Comparison of ENCODE assay signal across 8 cellular contexts in genomic region chr7:121994625-121995410, GRCh38.
A peak's percentile ranks its signal among the peaks of the same experiment; 100 is the strongest.
DNase-seq lines count a peak whose midpoint lies in the region; ATAC-seq and TF ChIP-seq lines count a peak whose summit lies in the region.

No MANE protein-coding gene starts in this region.

- intact Hi-C loops in activated CD4-positive, alpha-beta memory T cell treated with anti-CD3 and anti-CD28 coated beads for 36 hours (cut with micrococcal nuclease): loop anchor here (2.0 to 10.0 kb wide), 4 partner anchors 448 to 1200 kb away; partner anchors contain the start of gene CPED1
- intact Hi-C loops in aorta (cut with DNase I): loop anchor here (2.0 to 10.0 kb wide), 4 partner anchors 242 to 630 kb away; no protein-coding TSS in a partner anchor

- no peak overlapping the region for H3K27ac Mint-ChIP-seq in activated CD4-positive, alpha-beta memory T cell treated with anti-CD3 and anti-CD28 coated beads for 36 hours
- H3K27ac Mint-ChIP-seq in nephron progenitor cell: no peak overlapping the region

- no peaks in the 10 kb centered on the region for H3K27me3 ChIP-seq in aorta (ENCODE audit: control insufficient read depth in 1 of 2, insufficient read depth in 2 of 2, low read length in 1 of 2)

- CTCF ChIA-PET in activated CD4-positive, alpha-beta memory T cell treated with anti-CD3 and anti-CD28 coated beads for 36 hours (lab: Charles Lee): interaction anchor here (0.6 to 2.8 kb wide), 15 partner anchors 9 to 1203 kb away, joined by 3 to 17 read pairs (median 4); no protein-coding TSS in a partner anchor

- TF ChIP-seq CTCF in nephron progenitor cell (IDR thresholded peaks at IDR 0.05): peak; percentile 78

- H3K4me1 ChIP-seq in aorta (ENCODE audit: control insufficient read depth in 1 of 2, insufficient read depth in 2 of 2, low read length in 2 of 2): no peaks in the 10 kb centered on the region

- H3K4me3 ChIP-seq in aorta (ENCODE audit: low read length in 2 of 2): no peak overlapping the region

- H3K4me3 Mint-ChIP-seq in activated CD4-positive, alpha-beta memory T cell treated with anti-CD3 and anti-CD28 coated beads for 36 hours: no peak overlapping the region
- no peak overlapping the region for H3K4me3 Mint-ChIP-seq in nephron progenitor cell

- no peaks in the 10 kb centered on the region for H3K27me3 Mint-ChIP-seq in activated CD4-positive, alpha-beta memory T cell treated with anti-CD3 and anti-CD28 coated beads for 36 hours
- H3K27me3 Mint-ChIP-seq in nephron progenitor cell (ENCODE audit: low read depth, poor library complexity): no peaks in the 10 kb centered on the region

- H3K36me3 ChIP-seq in aorta (ENCODE audit: control insufficient read depth in 1 of 2, insufficient read depth in 2 of 2, low read length in 1 of 2): no peaks in the 10 kb centered on the region

- 10 to 14% methylated on average over 5 of the region's 5 CpGs for WGBS in aorta, 2 donors

- H3K27ac ChIP-seq in aorta (ENCODE audit: low read depth in 1 of 2, low read length in 2 of 2): no peak overlapping the region

- ATAC-seq in GM19468 (IDR thresholded peaks at IDR 0.05; ENCODE audit: extremely low read depth, unreplicated experiment) (peak; percentile 93), HG03469 (IDR thresholded peaks at IDR 0.05; ENCODE audit: unreplicated experiment) (peak; percentile 92), aorta (ENCODE audit: low FRiP score) (peak; percentile 84)

- no peaks in the 10 kb centered on the region for H3K36me3 Mint-ChIP-seq in activated CD4-positive, alpha-beta memory T cell treated with anti-CD3 and anti-CD28 coated beads for 36 hours
- H3K36me3 Mint-ChIP-seq in nephron progenitor cell (ENCODE audit: low read depth): no peaks in the 10 kb centered on the region

- peak; percentile 92 for DNase-seq in DMS53 (lab: John Stamatoyannopoulos, UW)
- peak; percentile 66 to 78 for DNase-seq in NCI-H446 (lab: John Stamatoyannopoulos, UW)
- peak; percentile 54 for DNase-seq in activated CD4-positive, alpha-beta memory T cell treated with anti-CD3 and anti-CD28 coated beads for 36 hours
- peak; percentile 75 for DNase-seq in fibroblast of gingiva (ENCODE audit: low read depth)
- DNase-seq in nephron progenitor cell: peak; percentile 63
- peak in 1 of 2 donors; percentile 54 for DNase-seq in aorta

- H3K4me1 Mint-ChIP-seq in activated CD4-positive, alpha-beta memory T cell treated with anti-CD3 and anti-CD28 coated beads for 36 hours (ENCODE audit: low read depth): no peaks in the 10 kb centered on the region
- H3K4me1 Mint-ChIP-seq in nephron progenitor cell: no peaks in the 10 kb centered on the region

- H3K9me3 ChIP-seq in aorta (ENCODE audit: control insufficient read depth, low read length): no peaks in the 10 kb centered on the region

- POLR2A ChIA-PET in activated CD4-positive, alpha-beta memory T cell treated with anti-CD3 and anti-CD28 coated beads for 36 hours (lab: Charles Lee): no interaction called here

- H3K9me3 Mint-ChIP-seq in activated CD4-positive, alpha-beta memory T cell treated with anti-CD3 and anti-CD28 coated beads for 36 hours: no peaks in the 10 kb centered on the region
- H3K9me3 Mint-ChIP-seq in nephron progenitor cell: no peaks in the 10 kb centered on the region
